In genomic region chr7:158324397-158325360, GRCh38 we compare ENCODE assay signal across 28 cellular contexts.
A peak's percentile ranks its signal among the peaks of the same experiment; 100 is the strongest.
DNase-seq lines count a peak whose midpoint lies in the region; ATAC-seq and TF ChIP-seq lines count a peak whose summit lies in the region.
"Had no signal": no experiment of that assay in that cellular context is flagged by ENCODE, and none has a peak within 500 bp of the region (broad histone marks: within the 10 kb centered on the region; RNA-seq: fewer than 3 reads in every experiment).

No MANE protein-coding gene starts in this region.

- no peak overlapping the region for H3K4me3 ChIP-seq in neural progenitor cell
- H3K4me3 ChIP-seq: ascending aorta, lower lobe of right lung, psoas muscle, thoracic aorta, uterus had no signal

- DNase-seq in NCI-H1105 (lab: John Stamatoyannopoulos, UW) (peak; percentile 2), NCI-H1105 treated with DMSO at 0.1 percent for 48 hours (lab: John Stamatoyannopoulos, UW) (no peak), COLO668 (lab: John Stamatoyannopoulos, UW; ENCODE audit: unreplicated experiment) (peak; percentile 12), ecto neural progenitor cell (ENCODE audit: low spot score) (peak; percentile 41), neural progenitor cell (ENCODE audit: low spot score) (no peak), HFFc6 (no peak)
- no peak for DNase-seq in activated CD4-positive, CD25-positive, alpha-beta regulatory T cell (lab: John Stamatoyannopoulos, UW)
- DNase-seq: activated CD4-positive, alpha-beta T cell treated with anti-CD3 and anti-CD28 coated beads for 4 hours; activated effector memory CD4-positive, alpha-beta T cell treated with anti-CD3 and anti-CD28 coated beads, Interleukin-2, amount 50 U/mL, for 16 hours; activated naive CD8-positive, alpha-beta T cell treated with anti-CD3 and anti-CD28 coated beads, Interleukin-2, amount 10 ng/mL, durations not matched to agents 7 days and 5 days; activated T-cell treated with anti-CD3 and anti-CD28 coated beads, Interleukin-2, amount 50 U/mL, for 1 hour; Calu3; central memory CD4-positive, alpha-beta T cell; KG1; lower lobe of right lung; MM.1S; NCI-H1436 treated with DMSO at 0.1 percent for 48 hours; NCI-H82; psoas muscle; RPMI8226; stimulated activated naive CD4-positive, alpha-beta T cell treated with Interleukin-2 at 50 U/mL for 16 hours; uterus had no signal

- ATAC-seq in GM21619 (IDR thresholded peaks at IDR 0.05; ENCODE audit: unreplicated experiment): no peak
- ATAC-seq: lower lobe of right lung, psoas muscle had no signal

- peak overlapping the region; percentile 80 for H3K4me2 ChIP-seq in neural progenitor cell

- H3K4me1 ChIP-seq in neural progenitor cell: peaks cover 29% of the 10 kb centered on the region
- H3K4me1 ChIP-seq: ascending aorta, lower lobe of right lung, psoas muscle, uterus had no signal

- no peak overlapping the region for H3K27ac ChIP-seq in neural progenitor cell
- H3K27ac ChIP-seq: 22Rv1, ascending aorta, C4-2B, lower lobe of right lung, psoas muscle, thoracic aorta, uterus had no signal

- H3K36me3 ChIP-seq in neural progenitor cell: no peaks in the 10 kb centered on the region
- H3K36me3 ChIP-seq: ascending aorta, lower lobe of right lung, thoracic aorta, uterus had no signal

- no peaks in the 10 kb centered on the region for H3K36me3 Mint-ChIP-seq in neural progenitor cell
- peaks cover 11% of the 10 kb centered on the region for H3K36me3 Mint-ChIP-seq in HFFc6 (ENCODE audit: low read depth)

- no peaks in the 10 kb centered on the region for H3K79me2 ChIP-seq in neural progenitor cell (ENCODE audit: low read depth)

- H3K27me3 Mint-ChIP-seq in neural progenitor cell (ENCODE audit: insufficient read depth, low read depth): peaks cover 37% of the 10 kb centered on the region
- H3K27me3 Mint-ChIP-seq in HFFc6 (ENCODE audit: insufficient read depth): no peaks in the 10 kb centered on the region
- H3K27me3 Mint-ChIP-seq: activated naive CD8-positive, alpha-beta T cell treated with anti-CD3 and anti-CD28 coated beads, Interleukin-2, amount 10 ng/mL, durations not matched to agents 7 days and 5 days had no signal

- no peak overlapping the region for H2AFZ ChIP-seq in neural progenitor cell (replicated peaks)

- no peaks in the 10 kb centered on the region for H3K27me3 ChIP-seq in neural progenitor cell
- H3K27me3 ChIP-seq: ascending aorta, uterus had no signal

- H3K4me1 Mint-ChIP-seq in neural progenitor cell (peaks cover 62% of the 10 kb centered on the region), HFFc6 (ENCODE audit: low read depth) (no peaks in the 10 kb centered on the region)
- H3K4me1 Mint-ChIP-seq: activated naive CD8-positive, alpha-beta T cell treated with anti-CD3 and anti-CD28 coated beads, Interleukin-2, amount 10 ng/mL, durations not matched to agents 7 days and 5 days had no signal

- H3K27ac Mint-ChIP-seq in neural progenitor cell (peak overlapping the region; percentile 92), HFFc6 (no peak overlapping the region)
- H3K27ac Mint-ChIP-seq: activated naive CD8-positive, alpha-beta T cell treated with anti-CD3 and anti-CD28 coated beads, Interleukin-2, amount 10 ng/mL, durations not matched to agents 7 days and 5 days had no signal

- no peaks in the 10 kb centered on the region for H3K9me3 ChIP-seq in neural progenitor cell (ENCODE audit: low read depth)
- H3K9me3 ChIP-seq: ascending aorta, lower lobe of right lung, psoas muscle, thoracic aorta, uterus had no signal

- H3F3A ChIP-seq in neural progenitor cell (ENCODE audit: low read depth): peaks cover 30% of the 10 kb centered on the region

- H4K20me1 ChIP-seq in neural progenitor cell (ENCODE audit: low read depth): no peaks in the 10 kb centered on the region

- H3K9me3 Mint-ChIP-seq in neural progenitor cell: peaks cover 9% of the 10 kb centered on the region
- peaks cover 63% of the 10 kb centered on the region for H3K9me3 Mint-ChIP-seq in HFFc6
- H3K9me3 Mint-ChIP-seq: neural crest cell had no signal

- TF ChIP-seq CTCF in neural progenitor cell (IDR thresholded peaks at IDR 0.05) (no peak), HFFc6 (IDR thresholded peaks at IDR 0.05) (no peak)

- H3K4me3 Mint-ChIP-seq in neural progenitor cell (peak overlapping the region; percentile 48), HFFc6 (no peak overlapping the region)
- H3K4me3 Mint-ChIP-seq: activated naive CD8-positive, alpha-beta T cell treated with anti-CD3 and anti-CD28 coated beads, Interleukin-2, amount 10 ng/mL, durations not matched to agents 7 days and 5 days; neural crest cell had no signal

- no peak overlapping the region for H3K9ac ChIP-seq in neural progenitor cell

Comparison
In these comparisons a context has a peak if more than half of its experiments do, and no peak if none do; other contexts are left out.
1. DNase-seq: peak in NCI-H1105 (single experiment), COLO668 (single experiment) and ecto neural progenitor cell (single experiment); none in NCI-H1105 treated with DMSO at 0.1 percent for 48 hours (single experiment), neural progenitor cell (single experiment), HFFc6 (single experiment) and activated CD4-positive, CD25-positive, alpha-beta regulatory T cell (0 of 4).